ENCODE assay signal across 1 cellular context in the genomic region with DNA sequence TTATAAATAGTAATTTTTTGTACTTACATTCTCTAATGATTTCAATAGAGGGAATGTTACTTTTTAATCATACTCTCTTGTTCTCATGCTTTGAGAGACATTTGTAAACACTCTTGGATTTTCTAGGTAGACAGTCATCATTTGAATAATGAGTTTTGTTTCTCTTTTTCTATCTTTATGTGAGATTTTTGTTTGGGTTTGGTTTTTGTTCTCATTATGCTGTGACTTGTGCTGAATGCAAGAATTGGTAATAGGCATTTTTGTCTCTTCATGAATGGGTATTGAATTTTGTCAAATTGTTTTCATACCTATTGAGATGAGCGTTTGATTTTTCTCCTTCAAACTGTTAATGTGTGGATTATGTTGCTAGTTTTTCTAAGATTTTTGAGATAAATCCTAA.
A peak's percentile ranks its signal among the peaks of the same experiment; 100 is the strongest.
TF ChIP-seq lines count a peak whose summit lies in the region.

No MANE protein-coding gene starts in this region.

TF ChIP-seq in GM12878, 131 proteins besides CTCF, POLR2A, EP300 and RAD21 (continued from another document and continues in another):
- TF ChIP-seq, protein P1, sequence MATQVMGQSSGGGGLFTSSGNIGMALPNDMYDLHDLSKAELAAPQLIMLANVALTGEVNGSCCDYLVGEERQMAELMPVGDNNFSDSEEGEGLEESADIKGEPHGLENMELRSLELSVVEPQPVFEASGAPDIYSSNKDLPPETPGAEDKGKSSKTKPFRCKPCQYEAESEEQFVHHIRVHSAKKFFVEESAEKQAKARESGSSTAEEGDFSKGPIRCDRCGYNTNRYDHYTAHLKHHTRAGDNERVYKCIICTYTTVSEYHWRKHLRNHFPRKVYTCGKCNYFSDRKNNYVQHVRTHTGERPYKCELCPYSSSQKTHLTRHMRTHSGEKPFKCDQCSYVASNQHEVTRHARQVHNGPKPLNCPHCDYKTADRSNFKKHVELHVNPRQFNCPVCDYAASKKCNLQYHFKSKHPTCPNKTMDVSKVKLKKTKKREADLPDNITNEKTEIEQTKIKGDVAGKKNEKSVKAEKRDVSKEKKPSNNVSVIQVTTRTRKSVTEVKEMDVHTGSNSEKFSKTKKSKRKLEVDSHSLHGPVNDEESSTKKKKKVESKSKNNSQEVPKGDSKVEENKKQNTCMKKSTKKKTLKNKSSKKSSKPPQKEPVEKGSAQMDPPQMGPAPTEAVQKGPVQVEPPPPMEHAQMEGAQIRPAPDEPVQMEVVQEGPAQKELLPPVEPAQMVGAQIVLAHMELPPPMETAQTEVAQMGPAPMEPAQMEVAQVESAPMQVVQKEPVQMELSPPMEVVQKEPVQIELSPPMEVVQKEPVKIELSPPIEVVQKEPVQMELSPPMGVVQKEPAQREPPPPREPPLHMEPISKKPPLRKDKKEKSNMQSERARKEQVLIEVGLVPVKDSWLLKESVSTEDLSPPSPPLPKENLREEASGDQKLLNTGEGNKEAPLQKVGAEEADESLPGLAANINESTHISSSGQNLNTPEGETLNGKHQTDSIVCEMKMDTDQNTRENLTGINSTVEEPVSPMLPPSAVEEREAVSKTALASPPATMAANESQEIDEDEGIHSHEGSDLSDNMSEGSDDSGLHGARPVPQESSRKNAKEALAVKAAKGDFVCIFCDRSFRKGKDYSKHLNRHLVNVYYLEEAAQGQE (IDR thresholded peaks at IDR 0.05; ENCODE audit: low read depth, low read length): no peak
- TF ChIP-seq ETV6 (conservative IDR thresholded peaks at IDR 0.05 in 1 of 2, IDR thresholded peaks at IDR 0.05 in 1 of 2; ENCODE audit: borderline replicate concordance in 1 of 2, low read depth in 1 of 2): no peak
- TF ChIP-seq, protein P2, sequence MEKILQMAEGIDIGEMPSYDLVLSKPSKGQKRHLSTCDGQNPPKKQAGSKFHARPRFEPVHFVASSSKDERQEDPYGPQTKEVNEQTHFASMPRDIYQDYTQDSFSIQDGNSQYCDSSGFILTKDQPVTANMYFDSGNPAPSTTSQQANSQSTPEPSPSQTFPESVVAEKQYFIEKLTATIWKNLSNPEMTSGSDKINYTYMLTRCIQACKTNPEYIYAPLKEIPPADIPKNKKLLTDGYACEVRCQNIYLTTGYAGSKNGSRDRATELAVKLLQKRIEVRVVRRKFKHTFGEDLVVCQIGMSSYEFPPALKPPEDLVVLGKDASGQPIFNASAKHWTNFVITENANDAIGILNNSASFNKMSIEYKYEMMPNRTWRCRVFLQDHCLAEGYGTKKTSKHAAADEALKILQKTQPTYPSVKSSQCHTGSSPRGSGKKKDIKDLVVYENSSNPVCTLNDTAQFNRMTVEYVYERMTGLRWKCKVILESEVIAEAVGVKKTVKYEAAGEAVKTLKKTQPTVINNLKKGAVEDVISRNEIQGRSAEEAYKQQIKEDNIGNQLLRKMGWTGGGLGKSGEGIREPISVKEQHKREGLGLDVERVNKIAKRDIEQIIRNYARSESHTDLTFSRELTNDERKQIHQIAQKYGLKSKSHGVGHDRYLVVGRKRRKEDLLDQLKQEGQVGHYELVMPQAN (conservative IDR thresholded peaks at IDR 0.05): no peak
- TF ChIP-seq, protein P3, sequence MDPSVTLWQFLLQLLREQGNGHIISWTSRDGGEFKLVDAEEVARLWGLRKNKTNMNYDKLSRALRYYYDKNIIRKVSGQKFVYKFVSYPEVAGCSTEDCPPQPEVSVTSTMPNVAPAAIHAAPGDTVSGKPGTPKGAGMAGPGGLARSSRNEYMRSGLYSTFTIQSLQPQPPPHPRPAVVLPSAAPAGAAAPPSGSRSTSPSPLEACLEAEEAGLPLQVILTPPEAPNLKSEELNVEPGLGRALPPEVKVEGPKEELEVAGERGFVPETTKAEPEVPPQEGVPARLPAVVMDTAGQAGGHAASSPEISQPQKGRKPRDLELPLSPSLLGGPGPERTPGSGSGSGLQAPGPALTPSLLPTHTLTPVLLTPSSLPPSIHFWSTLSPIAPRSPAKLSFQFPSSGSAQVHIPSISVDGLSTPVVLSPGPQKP (IDR thresholded peaks at IDR 0.05; ENCODE audit: low read depth, low read length): no peak
- no peak for TF ChIP-seq FOXK2 (IDR thresholded peaks at IDR 0.05)
- no peak for TF ChIP-seq CBX3 (IDR thresholded peaks at IDR 0.05; ENCODE audit: borderline replicate concordance, low read depth)
- peak; percentile 28 for TF ChIP-seq SMAD1 (IDR thresholded peaks at IDR 0.05; ENCODE audit: low read depth, partially characterized antibody)
- TF ChIP-seq SREBF1 (IDR thresholded peaks at IDR 0.05; ENCODE audit: low read length): no peak
- no peak for TF ChIP-seq ASH2L (IDR thresholded peaks at IDR 0.05; ENCODE audit: borderline replicate concordance, low read depth)
- TF ChIP-seq TCF7 (IDR thresholded peaks at IDR 0.05; ENCODE audit: borderline replicate concordance): no peak
- no peak for TF ChIP-seq YBX1 (IDR thresholded peaks at IDR 0.05)
- TF ChIP-seq ZSCAN29 (IDR thresholded peaks at IDR 0.05): no peak
- TF ChIP-seq MYC (IDR thresholded peaks at IDR 0.05; ENCODE audit: insufficient read depth, insufficient read length, insufficient replicate concordance, low read length, severe bottlenecking): no peak
- no peak for TF ChIP-seq ZZZ3 (IDR thresholded peaks at IDR 0.05; ENCODE audit: control insufficient read depth, insufficient read length, low read depth)
- no peak for TF ChIP-seq NR2C2 (IDR thresholded peaks at IDR 0.05; ENCODE audit: borderline replicate concordance, control insufficient read depth, insufficient read length, low read depth)
- TF ChIP-seq ATF7 (IDR thresholded peaks at IDR 0.05; ENCODE audit: low read depth): peak; percentile 64; the same call in 1 of the 2 replicates
- TF ChIP-seq FOXM1 (IDR thresholded peaks at IDR 0.05; ENCODE audit: low read depth, low read length): 0 out of 2 replicates have a peak, but pooled peaks have one; percentile 4
- TF ChIP-seq SIX5 (IDR thresholded peaks at IDR 0.05; ENCODE audit: low read depth, low read length, severe bottlenecking): no peak
- TF ChIP-seq, protein P4, sequence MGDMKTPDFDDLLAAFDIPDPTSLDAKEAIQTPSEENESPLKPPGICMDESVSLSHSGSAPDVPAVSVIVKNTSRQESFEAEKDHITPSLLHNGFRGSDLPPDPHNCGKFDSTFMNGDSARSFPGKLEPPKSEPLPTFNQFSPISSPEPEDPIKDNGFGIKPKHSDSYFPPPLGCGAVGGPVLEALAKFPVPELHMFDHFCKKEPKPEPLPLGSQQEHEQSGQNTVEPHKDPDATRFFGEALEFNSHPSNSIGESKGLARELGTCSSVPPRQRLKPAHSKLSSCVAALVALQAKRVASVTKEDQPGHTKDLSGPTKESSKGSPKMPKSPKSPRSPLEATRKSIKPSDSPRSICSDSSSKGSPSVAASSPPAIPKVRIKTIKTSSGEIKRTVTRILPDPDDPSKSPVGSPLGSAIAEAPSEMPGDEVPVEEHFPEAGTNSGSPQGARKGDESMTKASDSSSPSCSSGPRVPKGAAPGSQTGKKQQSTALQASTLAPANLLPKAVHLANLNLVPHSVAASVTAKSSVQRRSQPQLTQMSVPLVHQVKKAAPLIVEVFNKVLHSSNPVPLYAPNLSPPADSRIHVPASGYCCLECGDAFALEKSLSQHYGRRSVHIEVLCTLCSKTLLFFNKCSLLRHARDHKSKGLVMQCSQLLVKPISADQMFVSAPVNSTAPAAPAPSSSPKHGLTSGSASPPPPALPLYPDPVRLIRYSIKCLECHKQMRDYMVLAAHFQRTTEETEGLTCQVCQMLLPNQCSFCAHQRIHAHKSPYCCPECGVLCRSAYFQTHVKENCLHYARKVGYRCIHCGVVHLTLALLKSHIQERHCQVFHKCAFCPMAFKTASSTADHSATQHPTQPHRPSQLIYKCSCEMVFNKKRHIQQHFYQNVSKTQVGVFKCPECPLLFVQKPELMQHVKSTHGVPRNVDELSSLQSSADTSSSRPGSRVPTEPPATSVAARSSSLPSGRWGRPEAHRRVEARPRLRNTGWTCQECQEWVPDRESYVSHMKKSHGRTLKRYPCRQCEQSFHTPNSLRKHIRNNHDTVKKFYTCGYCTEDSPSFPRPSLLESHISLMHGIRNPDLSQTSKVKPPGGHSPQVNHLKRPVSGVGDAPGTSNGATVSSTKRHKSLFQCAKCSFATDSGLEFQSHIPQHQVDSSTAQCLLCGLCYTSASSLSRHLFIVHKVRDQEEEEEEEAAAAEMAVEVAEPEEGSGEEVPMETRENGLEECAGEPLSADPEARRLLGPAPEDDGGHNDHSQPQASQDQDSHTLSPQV (IDR thresholded peaks at IDR 0.05): 0 out of 2 replicates have a peak, but pooled peaks have one; percentile 37
- no peak for TF ChIP-seq KDM1A (IDR thresholded peaks at IDR 0.05; ENCODE audit: borderline replicate concordance)
- TF ChIP-seq SRF (IDR thresholded peaks at IDR 0.05; ENCODE audit: low read depth in 2 of 2, low read length in 2 of 2): no peak
- TF ChIP-seq, protein P5, sequence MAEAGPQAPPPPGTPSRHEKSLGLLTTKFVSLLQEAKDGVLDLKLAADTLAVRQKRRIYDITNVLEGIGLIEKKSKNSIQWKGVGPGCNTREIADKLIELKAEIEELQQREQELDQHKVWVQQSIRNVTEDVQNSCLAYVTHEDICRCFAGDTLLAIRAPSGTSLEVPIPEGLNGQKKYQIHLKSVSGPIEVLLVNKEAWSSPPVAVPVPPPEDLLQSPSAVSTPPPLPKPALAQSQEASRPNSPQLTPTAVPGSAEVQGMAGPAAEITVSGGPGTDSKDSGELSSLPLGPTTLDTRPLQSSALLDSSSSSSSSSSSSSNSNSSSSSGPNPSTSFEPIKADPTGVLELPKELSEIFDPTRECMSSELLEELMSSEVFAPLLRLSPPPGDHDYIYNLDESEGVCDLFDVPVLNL (IDR thresholded peaks at IDR 0.05; ENCODE audit: low read depth, low read length): no peak
- TF ChIP-seq, protein P6, sequence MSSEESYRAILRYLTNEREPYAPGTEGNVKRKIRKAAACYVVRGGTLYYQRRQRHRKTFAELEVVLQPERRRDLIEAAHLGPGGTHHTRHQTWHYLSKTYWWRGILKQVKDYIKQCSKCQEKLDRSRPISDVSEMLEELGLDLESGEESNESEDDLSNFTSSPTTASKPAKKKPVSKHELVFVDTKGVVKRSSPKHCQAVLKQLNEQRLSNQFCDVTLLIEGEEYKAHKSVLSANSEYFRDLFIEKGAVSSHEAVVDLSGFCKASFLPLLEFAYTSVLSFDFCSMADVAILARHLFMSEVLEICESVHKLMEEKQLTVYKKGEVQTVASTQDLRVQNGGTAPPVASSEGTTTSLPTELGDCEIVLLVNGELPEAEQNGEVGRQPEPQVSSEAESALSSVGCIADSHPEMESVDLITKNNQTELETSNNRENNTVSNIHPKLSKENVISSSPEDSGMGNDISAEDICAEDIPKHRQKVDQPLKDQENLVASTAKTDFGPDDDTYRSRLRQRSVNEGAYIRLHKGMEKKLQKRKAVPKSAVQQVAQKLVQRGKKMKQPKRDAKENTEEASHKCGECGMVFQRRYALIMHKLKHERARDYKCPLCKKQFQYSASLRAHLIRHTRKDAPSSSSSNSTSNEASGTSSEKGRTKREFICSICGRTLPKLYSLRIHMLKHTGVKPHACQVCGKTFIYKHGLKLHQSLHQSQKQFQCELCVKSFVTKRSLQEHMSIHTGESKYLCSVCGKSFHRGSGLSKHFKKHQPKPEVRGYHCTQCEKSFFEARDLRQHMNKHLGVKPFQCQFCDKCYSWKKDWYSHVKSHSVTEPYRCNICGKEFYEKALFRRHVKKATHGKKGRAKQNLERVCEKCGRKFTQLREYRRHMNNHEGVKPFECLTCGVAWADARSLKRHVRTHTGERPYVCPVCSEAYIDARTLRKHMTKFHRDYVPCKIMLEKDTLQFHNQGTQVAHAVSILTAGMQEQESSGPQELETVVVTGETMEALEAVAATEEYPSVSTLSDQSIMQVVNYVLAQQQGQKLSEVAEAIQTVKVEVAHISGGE (CRISPR knock-in tag; IDR thresholded peaks at IDR 0.05): no peak
- no peak for TF ChIP-seq RELA (IDR thresholded peaks at IDR 0.05; ENCODE audit: borderline replicate concordance, partially characterized antibody)
- no peak for TF ChIP-seq MEF2A (IDR thresholded peaks at IDR 0.05; ENCODE audit: insufficient read depth, low read depth, low read length)
- TF ChIP-seq, protein P7, sequence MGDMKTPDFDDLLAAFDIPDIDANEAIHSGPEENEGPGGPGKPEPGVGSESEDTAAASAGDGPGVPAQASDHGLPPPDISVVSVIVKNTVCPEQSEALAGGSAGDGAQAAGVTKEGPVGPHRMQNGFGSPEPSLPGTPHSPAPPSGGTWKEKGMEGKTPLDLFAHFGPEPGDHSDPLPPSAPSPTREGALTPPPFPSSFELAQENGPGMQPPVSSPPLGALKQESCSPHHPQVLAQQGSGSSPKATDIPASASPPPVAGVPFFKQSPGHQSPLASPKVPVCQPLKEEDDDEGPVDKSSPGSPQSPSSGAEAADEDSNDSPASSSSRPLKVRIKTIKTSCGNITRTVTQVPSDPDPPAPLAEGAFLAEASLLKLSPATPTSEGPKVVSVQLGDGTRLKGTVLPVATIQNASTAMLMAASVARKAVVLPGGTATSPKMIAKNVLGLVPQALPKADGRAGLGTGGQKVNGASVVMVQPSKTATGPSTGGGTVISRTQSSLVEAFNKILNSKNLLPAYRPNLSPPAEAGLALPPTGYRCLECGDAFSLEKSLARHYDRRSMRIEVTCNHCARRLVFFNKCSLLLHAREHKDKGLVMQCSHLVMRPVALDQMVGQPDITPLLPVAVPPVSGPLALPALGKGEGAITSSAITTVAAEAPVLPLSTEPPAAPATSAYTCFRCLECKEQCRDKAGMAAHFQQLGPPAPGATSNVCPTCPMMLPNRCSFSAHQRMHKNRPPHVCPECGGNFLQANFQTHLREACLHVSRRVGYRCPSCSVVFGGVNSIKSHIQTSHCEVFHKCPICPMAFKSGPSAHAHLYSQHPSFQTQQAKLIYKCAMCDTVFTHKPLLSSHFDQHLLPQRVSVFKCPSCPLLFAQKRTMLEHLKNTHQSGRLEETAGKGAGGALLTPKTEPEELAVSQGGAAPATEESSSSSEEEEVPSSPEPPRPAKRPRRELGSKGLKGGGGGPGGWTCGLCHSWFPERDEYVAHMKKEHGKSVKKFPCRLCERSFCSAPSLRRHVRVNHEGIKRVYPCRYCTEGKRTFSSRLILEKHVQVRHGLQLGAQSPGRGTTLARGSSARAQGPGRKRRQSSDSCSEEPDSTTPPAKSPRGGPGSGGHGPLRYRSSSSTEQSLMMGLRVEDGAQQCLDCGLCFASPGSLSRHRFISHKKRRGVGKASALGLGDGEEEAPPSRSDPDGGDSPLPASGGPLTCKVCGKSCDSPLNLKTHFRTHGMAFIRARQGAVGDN (IDR thresholded peaks at IDR 0.05): no peak
- no peak for TF ChIP-seq RCOR1 (conservative IDR thresholded peaks at IDR 0.05; ENCODE audit: low read depth, low read length)
- no peak for TF ChIP-seq DPF2 (IDR thresholded peaks at IDR 0.05)
- TF ChIP-seq HDAC6 (IDR thresholded peaks at IDR 0.05; ENCODE audit: unreplicated experiment): no peak
- TF ChIP-seq POU2F2 (IDR thresholded peaks at IDR 0.05; ENCODE audit: borderline replicate concordance, low read depth, low read length): 0 out of 3 replicates have a peak, but pooled peaks have one; percentile 11
- no peak for TF ChIP-seq PAX5 (IDR thresholded peaks at IDR 0.05; ENCODE audit: borderline replicate concordance, low read depth, low read length)
- TF ChIP-seq ESRRA (IDR thresholded peaks at IDR 0.05; ENCODE audit: low read length): no peak
- TF ChIP-seq, protein P8, sequence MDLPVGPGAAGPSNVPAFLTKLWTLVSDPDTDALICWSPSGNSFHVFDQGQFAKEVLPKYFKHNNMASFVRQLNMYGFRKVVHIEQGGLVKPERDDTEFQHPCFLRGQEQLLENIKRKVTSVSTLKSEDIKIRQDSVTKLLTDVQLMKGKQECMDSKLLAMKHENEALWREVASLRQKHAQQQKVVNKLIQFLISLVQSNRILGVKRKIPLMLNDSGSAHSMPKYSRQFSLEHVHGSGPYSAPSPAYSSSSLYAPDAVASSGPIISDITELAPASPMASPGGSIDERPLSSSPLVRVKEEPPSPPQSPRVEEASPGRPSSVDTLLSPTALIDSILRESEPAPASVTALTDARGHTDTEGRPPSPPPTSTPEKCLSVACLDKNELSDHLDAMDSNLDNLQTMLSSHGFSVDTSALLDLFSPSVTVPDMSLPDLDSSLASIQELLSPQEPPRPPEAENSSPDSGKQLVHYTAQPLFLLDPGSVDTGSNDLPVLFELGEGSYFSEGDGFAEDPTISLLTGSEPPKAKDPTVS (IDR thresholded peaks at IDR 0.05; ENCODE audit: low read depth, low read length): no peak
- no peak for TF ChIP-seq JUNB (IDR thresholded peaks at IDR 0.05)
